In the genomic region with DNA sequence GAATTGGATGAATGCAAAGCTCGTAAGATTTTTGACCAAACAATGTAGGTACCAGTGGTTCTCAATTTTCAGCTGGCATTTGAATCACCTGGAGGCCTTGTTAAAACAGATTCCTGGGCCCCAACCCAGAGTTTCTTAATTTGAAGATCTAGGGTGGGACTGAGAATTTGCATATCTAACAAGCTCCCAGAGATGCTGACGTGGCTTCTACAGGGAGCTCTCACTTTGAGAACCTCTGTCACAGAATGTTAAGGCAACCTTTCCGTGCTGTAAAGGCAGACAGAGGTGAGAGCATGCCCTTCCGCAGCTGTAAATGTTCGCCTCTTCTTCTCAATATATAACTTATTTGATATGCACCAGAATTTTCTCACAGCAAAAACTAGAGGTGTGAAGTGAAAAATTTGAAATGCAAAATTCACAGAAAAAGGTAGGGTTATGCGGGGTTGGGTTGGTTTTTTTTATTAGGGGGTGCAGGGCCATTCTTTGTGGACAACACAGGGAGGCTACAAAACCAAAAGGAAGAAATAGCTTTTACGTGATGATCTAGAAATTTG, we compare ENCODE assay signal across 20 cellular contexts.
DNase-seq lines count a peak whose midpoint lies in the region; ATAC-seq, FAIRE-seq and TF ChIP-seq lines count a peak whose summit lies in the region.
"Had no signal": no experiment of that assay in that cellular context is flagged by ENCODE, and none has a peak within 500 bp of the region (broad histone marks: within the 10 kb centered on the region; RNA-seq: fewer than 3 reads in every experiment).

No MANE protein-coding gene starts in this region.

- H2AK5ac ChIP-seq in H1 (ENCODE audit: low read depth, low read length) = no peak overlapping the region

- H3K4me2 ChIP-seq in A549 (no peak overlapping the region), H1 (ENCODE audit: insufficient read depth in 1 of 2, low read depth in 2 of 2, low read length in 2 of 2) (no peak overlapping the region), neural progenitor cell (peak overlapping the region; percentile 15)

- TF ChIP-seq EP300 in A549 (IDR thresholded peaks at IDR 0.05) (no peak), H1 (IDR thresholded peaks at IDR 0.05; ENCODE audit: borderline replicate concordance in 1 of 2, low read depth in 2 of 2, low read length in 2 of 2) (no peak)

- WGBS in A549 (ENCODE audit: missing lambda C conversion rate) = 24% methylated on average over 7 of the region's 7 CpGs
- WGBS in H1 (ENCODE audit: extremely low coverage in 1 of 2, insufficient coverage in 1 of 2, insufficient read length in 1 of 2, insufficient replicate concordance in 2 of 2, low coverage in 1 of 2, low lambda C conversion rate in 2 of 2, missing lambda C conversion rate in 1 of 2), 2 experiments = 83% methylated on average over 7 of the region's 7 CpGs; no CpG with 5 or more reads in 1 of the 2 experiments

- FAIRE-seq in A549 (lab: Jason Lieb, UNC) = peak; percentile 36
- FAIRE-seq in H1 (lab: Jason Lieb, UNC) = no peak
- FAIRE-seq: A204.1, GM18507 had no signal

- TF ChIP-seq CTCF in A549 (IDR thresholded peaks at IDR 0.05) (no peak), H1 (IDR thresholded peaks at IDR 0.05; ENCODE audit: control extremely low read depth in 1 of 3, insufficient read depth in 1 of 3, low read depth in 1 of 3, low read length in 3 of 3) (no peak), neural progenitor cell (IDR thresholded peaks at IDR 0.05) (no peak)

- no peak overlapping the region for H4K5ac ChIP-seq in H1 (ENCODE audit: insufficient read length, low read depth, low read length)

- CTCF ChIA-PET in A549 (lab: Yijun Ruan, JAX) = interaction anchor here (1.2 to 1.5 kb wide), 2 partner anchors 7 to 10 kb away, joined by 4 read pairs; no protein-coding TSS in a partner anchor
- CTCF ChIA-PET in H1 (lab: Charles Lee; ENCODE audit: partially characterized antibody) = interaction anchor here (0.7 to 2.0 kb wide), 9 partner anchors 7 to 226 kb away, joined by 3 to 7 read pairs (median 4); no protein-coding TSS in a partner anchor

- peak overlapping the region; percentile 10; the same call in 1 of the 2 replicates for H2AFZ ChIP-seq in H1 (ENCODE audit: low read length)
- peak overlapping the region; percentile 4 for H2AFZ ChIP-seq in neural progenitor cell (replicated peaks)

- POLR2A ChIA-PET in A549 (lab: Yijun Ruan, JAX) (no interaction called here), H1 (lab: Charles Lee; ENCODE audit: partially characterized antibody) (no interaction called here)

- H3K9ac ChIP-seq in H1 (replicated peaks in 1 of 4; ENCODE audit: extremely low read depth in 1 of 4, low read depth in 3 of 4, low read length in 3 of 4) (no peak overlapping the region), neural progenitor cell (no peak overlapping the region)

- no peaks in the 10 kb centered on the region for H3K4me1 ChIP-seq in A549
- peaks cover 0 to 7% (median 1%) of the 10 kb centered on the region in 4 experiments; a peak in 1 of 7 replicates for H3K4me1 ChIP-seq in H1 (replicated peaks in 1 of 4; ENCODE audit: control insufficient read depth in 3 of 4, insufficient read depth in 4 of 4, low read length in 3 of 4)
- peaks cover 28% of the 10 kb centered on the region for H3K4me1 ChIP-seq in neural progenitor cell
- H3K4me1 ChIP-seq: HAP-1 had no signal

- no peak overlapping the region for H4K91ac ChIP-seq in H1 (replicated peaks; ENCODE audit: insufficient read length, low read length)

- H3K27ac ChIP-seq in A549 = no peak overlapping the region
- no peak overlapping the region for H3K27ac ChIP-seq in H1 (ENCODE audit: low read depth, low read length)
- H3K27ac ChIP-seq in neural progenitor cell = no peak overlapping the region
- H3K27ac ChIP-seq: 22Rv1 had no signal

- DNase-seq in A549 (ENCODE audit: low read depth in 1 of 2, low spot score in 1 of 2) (no peak), RPMI8226 (peak; percentile 52), H1 (ENCODE audit: low read depth in 1 of 2, low spot score in 2 of 2) (no peak), neural progenitor cell (ENCODE audit: low spot score) (no peak), AG08395 (ENCODE audit: low spot score) (no peak)
- no peak for DNase-seq in stimulated activated CD4-positive, alpha-beta T cell treated with anti-CD3 and anti-CD28 coated beads, Interleukin-2, amount 100 ng/mL, for 24 hours
- DNase-seq: ACHN; C1 segment of cervical spinal cord; Calu3; CD4-positive, alpha-beta memory T cell; COR-L47; DMS53; DMS79 treated with DMSO at 0.1 percent for 48 hours; GF-D8; HFFc6 had no signal

- no peak overlapping the region for H4K8ac ChIP-seq in H1 (ENCODE audit: extremely low read depth, insufficient read depth, low read length)

- no peak for ATAC-seq in A549
- ATAC-seq in GM18502 (IDR thresholded peaks at IDR 0.05; ENCODE audit: poor library complexity, unreplicated experiment) = no peak

- H3K79me2 ChIP-seq in H1 (ENCODE audit: control insufficient read depth in 1 of 2, insufficient read depth in 2 of 2, low read length in 2 of 2) (no peaks in the 10 kb centered on the region), neural progenitor cell (ENCODE audit: low read depth) (no peaks in the 10 kb centered on the region)

- H3K9me3 ChIP-seq in A549 (no peaks in the 10 kb centered on the region), H1 (ENCODE audit: insufficient read depth in 2 of 2, low read depth in 1 of 2, low read length in 1 of 2) (no peaks in the 10 kb centered on the region), neural progenitor cell (ENCODE audit: low read depth) (no peaks in the 10 kb centered on the region)
- H3K9me3 ChIP-seq: HAP-1 had no signal

- H3K23ac ChIP-seq in H1 (ENCODE audit: insufficient read length) = no peak overlapping the region

- H3K27ac Mint-ChIP-seq in neural progenitor cell = no peak overlapping the region
- H3K27ac Mint-ChIP-seq: CD4-positive, alpha-beta memory T cell; HFFc6 had no signal

- no peak overlapping the region for H2BK20ac ChIP-seq in H1 (ENCODE audit: low read length)

- H2BK120ac ChIP-seq in H1 (replicated peaks; ENCODE audit: low read depth, low read length) = no peak overlapping the region

- H3K23me2 ChIP-seq in H1 (ENCODE audit: low read depth, low read length) = no peaks in the 10 kb centered on the region; the same call in 1 of the 2 replicates

- H3K27me3 ChIP-seq in H1 (replicated peaks in 1 of 4; ENCODE audit: control insufficient read depth in 3 of 4, extremely low read depth in 1 of 4, insufficient read depth in 3 of 4, low read length in 3 of 4) (no peaks in the 10 kb centered on the region), neural progenitor cell (no peaks in the 10 kb centered on the region)

- H3K14ac ChIP-seq in H1 (ENCODE audit: insufficient read length) = no peak overlapping the region

- peaks cover 18% of the 10 kb centered on the region for H3K4me1 Mint-ChIP-seq in neural progenitor cell
- H3K4me1 Mint-ChIP-seq: CD4-positive, alpha-beta memory T cell had no signal

- H2BK12ac ChIP-seq in H1 (ENCODE audit: low read depth, low read length) = no peak overlapping the region

- no peak for TF ChIP-seq POLR2A in A549 (IDR thresholded peaks at IDR 0.05; ENCODE audit: low read length)
- TF ChIP-seq POLR2A in H1 (IDR thresholded peaks at IDR 0.05; ENCODE audit: control extremely low read depth in 1 of 2, low read depth in 2 of 2, low read length in 2 of 2) = no peak

- no peaks in the 10 kb centered on the region for H4K20me1 ChIP-seq in H1 (replicated peaks in 1 of 2; ENCODE audit: control insufficient read depth in 1 of 2, insufficient read depth in 2 of 2, low read length in 2 of 2)
- no peaks in the 10 kb centered on the region for H4K20me1 ChIP-seq in neural progenitor cell (ENCODE audit: low read depth)

- no peak overlapping the region for H2BK5ac ChIP-seq in H1 (ENCODE audit: low read depth, low read length)

- TF ChIP-seq RAD21 in A549 (conservative IDR thresholded peaks at IDR 0.05 in 1 of 2, IDR thresholded peaks at IDR 0.05 in 1 of 2) (no peak), H1 (IDR thresholded peaks at IDR 0.05 in 1 of 2, conservative IDR thresholded peaks at IDR 0.05 in 1 of 2; ENCODE audit: low read depth in 2 of 2, low read length in 2 of 2) (no peak)

- H3K56ac ChIP-seq in H1 (replicated peaks; ENCODE audit: insufficient read length, low read depth, low read length) = no peak overlapping the region

- no peaks in the 10 kb centered on the region for H3K9me3 Mint-ChIP-seq in neural progenitor cell

- H3K36me3 ChIP-seq in H1 (ENCODE audit: control insufficient read depth in 2 of 4, insufficient read depth in 4 of 4, low read length in 3 of 4) (no peaks in the 10 kb centered on the region), neural progenitor cell (no peaks in the 10 kb centered on the region)
- H3K36me3 ChIP-seq: HAP-1 had no signal

- H3K27me3 Mint-ChIP-seq in neural progenitor cell (ENCODE audit: insufficient read depth, low read depth) = peaks cover 11% of the 10 kb centered on the region
- H3K27me3 Mint-ChIP-seq: CD4-positive, alpha-beta memory T cell had no signal

- H3F3A ChIP-seq in neural progenitor cell (ENCODE audit: low read depth) = peaks cover 13% of the 10 kb centered on the region

- H3K4me3 ChIP-seq in A549 (no peak overlapping the region), H1 (ENCODE audit: extremely low read depth in 1 of 4, insufficient read depth in 2 of 4, low read depth in 3 of 4, low read length in 4 of 4) (no peak overlapping the region), neural progenitor cell (no peak overlapping the region)
- H3K4me3 ChIP-seq: HAP-1 had no signal

- H3K36me3 Mint-ChIP-seq in neural progenitor cell = no peaks in the 10 kb centered on the region
- H3K36me3 Mint-ChIP-seq: CD4-positive, alpha-beta memory T cell had no signal

- no peak overlapping the region for H3K4ac ChIP-seq in H1 (replicated peaks; ENCODE audit: insufficient read length, low read depth, low read length)

- H3K79me1 ChIP-seq in H1 (ENCODE audit: low read depth, low read length) = no peaks in the 10 kb centered on the region

- no peak overlapping the region for H3K4me3 Mint-ChIP-seq in neural progenitor cell
- H3K4me3 Mint-ChIP-seq: CD4-positive, alpha-beta memory T cell; HFFc6 had no signal

- no peak overlapping the region for H2BK15ac ChIP-seq in H1 (ENCODE audit: low read length)

- H3K18ac ChIP-seq in H1 (ENCODE audit: extremely low read depth, low read length) = no peak overlapping the region

TF ChIP-seq in A549, 52 proteins besides CTCF, POLR2A, EP300 and RAD21 (continues in another document):
- no peak for TF ChIP-seq ZSCAN20 (CRISPR knock-in tag; IDR thresholded peaks at IDR 0.05)
- TF ChIP-seq ESRRA (IDR thresholded peaks at IDR 0.05; ENCODE audit: borderline replicate concordance, low read length) = no peak
- no peak for TF ChIP-seq PHF8 (IDR thresholded peaks at IDR 0.05; ENCODE audit: borderline replicate concordance, low read depth)
- TF ChIP-seq POLR2AphosphoS2 (conservative IDR thresholded peaks at IDR 0.05; ENCODE audit: low read length) = no peak
- no peak for TF ChIP-seq EHMT2 (IDR thresholded peaks at IDR 0.05; ENCODE audit: low read depth)

TF ChIP-seq in H1, 55 proteins besides CTCF, POLR2A, EP300 and RAD21:
- TF ChIP-seq BACH1 (IDR thresholded peaks at IDR 0.05; ENCODE audit: low read length) = no peak
- no peak for TF ChIP-seq CBX8 (IDR thresholded peaks at IDR 0.05; ENCODE audit: borderline replicate concordance, low read depth, low read length)
- TF ChIP-seq TCF12 (IDR thresholded peaks at IDR 0.05; ENCODE audit: low read depth, low read length) = no peak
